Comparison of ENCODE assay signal across 30 cellular contexts in genomic region chr7:96300487-96300886, GRCh38. TPM values are rescaled to one million over a fixed set of nuclear protein-coding genes. Genes with fewer than 3 reads are reported as not detected.
DNase-seq lines count a peak whose midpoint lies in the region; ATAC-seq, FAIRE-seq and TF ChIP-seq lines count a peak whose summit lies in the region.
"Had no signal": no experiment of that assay in that cellular context is flagged by ENCODE, and none has a peak within 500 bp of the region (broad histone marks: within the 10 kb centered on the region; RNA-seq: fewer than 3 reads in every experiment).

No MANE protein-coding gene starts in this region.

- POLR2A ChIA-PET in GM12878 (lab: Charles Lee): no interaction called here

- peaks cover 2% of the 10 kb centered on the region for H3K79me2 ChIP-seq in GM12878 (ENCODE audit: control insufficient read depth, insufficient read depth, low read length)

- RAD21 ChIA-PET in GM12878 (lab: Charles Lee; ENCODE audit: unreplicated experiment): no interaction called here

- H3K4me2 ChIP-seq in GM12878 (ENCODE audit: control insufficient read depth, insufficient read depth): no peak overlapping the region

- intact Hi-C loops in GM12878 (cut with micrococcal nuclease; ENCODE audit: unreplicated experiment): no loop called here

- H3K4me1 ChIP-seq in GM12878 (ENCODE audit: control insufficient read depth, insufficient read depth, low read length): peaks cover 5% of the 10 kb centered on the region; the same call in 1 of the 2 replicates
- H3K4me1 ChIP-seq: thyroid gland had no signal

- H3K9me3 ChIP-seq in GM12878 (replicated peaks; ENCODE audit: control insufficient read depth, insufficient read depth, low read length): no peaks in the 10 kb centered on the region; the same call in 2 of the 3 replicates
- H3K9me3 ChIP-seq: adrenal gland, thyroid gland had no signal

- H2AFZ ChIP-seq in GM12878 (ENCODE audit: control insufficient read depth, low read depth, low read length): no peak overlapping the region

- no peak for FAIRE-seq in GM12878 (lab: Jason Lieb, UNC)
- FAIRE-seq: K562 had no signal

- CTCF ChIA-PET in GM12878 (lab: Yijun Ruan, JAX): no interaction called here

- ATAC-seq in GM19043 (IDR thresholded peaks at IDR 0.05; ENCODE audit: low read depth, unreplicated experiment) (peak; percentile 65), HG03432 (IDR thresholded peaks at IDR 0.05; ENCODE audit: unreplicated experiment) (peak; percentile 34), GM12878 (no peak; the same call in 2 of the 3 replicates)
- ATAC-seq: esophagus mucosa; K562; left lobe of liver; PC-3; stimulated activated naive B cell treated with anti-CD40 and anti-IgM and Interleukin-4, amounts not matched to agents 10 μg/mL and 1 μg/mL and 100 μg/mL, for 72 hours had no signal

- TF ChIP-seq POLR2A in GM12878 (IDR thresholded peaks at IDR 0.05; ENCODE audit: low read depth, low read length): no peak

- no TSS peak for BruUV-seq in GM12878 (replicated peaks; lab: Mats Ljungman, UMichigan)

- DNase-seq in GM12878 (ENCODE audit: low read depth, low spot score) (no peak), myocyte (ENCODE audit: low read depth) (peak; percentile 47), occipital lobe (lab: John Stamatoyannopoulos, UW) (no peak), medulla oblongata (ENCODE audit: extremely low spot score) (no peak), DMS114 treated with DMSO at 0.1 percent for 48 hours (lab: John Stamatoyannopoulos, UW; ENCODE audit: unreplicated experiment) (no peak)
- no peak for DNase-seq in stimulated activated CD4-positive, alpha-beta T cell treated with anti-CD3 and anti-CD28 coated beads, Interleukin-12 subunit alpha, Interleukin-12 subunit beta, amount 100 ng/mL, for 4 hours
- DNase-seq: activated CD4-positive, alpha-beta T cell treated with anti-CD3 and anti-CD28 coated beads for 48 hours; activated CD8-positive, alpha-beta memory T cell treated with anti-CD3 and anti-CD28 coated beads, Interleukin-2, amount 50 U/mL, for 4 hours; activated effector memory CD4-positive, alpha-beta T cell treated with Interleukin-2 at 50 U/mL for 16 hours; adrenal gland; CD4-positive, alpha-beta T cell; cerebellar nuclear complex; DMS153; effector CD8-positive, alpha-beta T cell; GDM1; MV-4-11; NCI-H187 treated with DMSO at 0.1 percent for 48 hours; NCI-H345; PC-3; posterior cingulate gyrus; SIG-M5; stimulated activated CD4-positive, alpha-beta T cell treated with anti-CD3 and anti-CD28 coated beads, Interleukin-2, amount 100 ng/mL, for 24 hours; stimulated activated naive B cell treated with anti-CD40 and anti-IgM and Interleukin-4, amounts not matched to agents 10 μg/mL and 1 μg/mL and 100 μg/mL, for 72 hours; T-helper 1 cell; thyroid gland had no signal

- no peaks in the 10 kb centered on the region; a peak in 1 of 4 replicates for H3K36me3 ChIP-seq in GM12878 (ENCODE audit: control insufficient read depth in 2 of 2, insufficient read depth in 2 of 2, low read length in 1 of 2)
- H3K36me3 ChIP-seq: thyroid gland had no signal

- TF ChIP-seq RAD21 in GM12878 (IDR thresholded peaks at IDR 0.05; ENCODE audit: insufficient read depth, low read depth, low read length): no peak

- H4K20me1 ChIP-seq in GM12878 (ENCODE audit: control insufficient read depth, insufficient read depth): no peaks in the 10 kb centered on the region

- no peak overlapping the region for H3K9ac ChIP-seq in GM12878 (ENCODE audit: control insufficient read depth, insufficient read depth, low read length)

- H3K27me3 ChIP-seq in GM12878 (replicated peaks in 1 of 2; ENCODE audit: control insufficient read depth in 2 of 2, insufficient read depth in 2 of 2, low read length in 1 of 2): no peaks in the 10 kb centered on the region
- H3K27me3 ChIP-seq: adrenal gland, thyroid gland had no signal

- TF ChIP-seq EP300 in GM12878 (IDR thresholded peaks at IDR 0.05; ENCODE audit: borderline replicate concordance in 1 of 2, control insufficient read depth in 1 of 2, low read depth in 2 of 2, low read length in 2 of 2): no peak

- no peak overlapping the region for H3K27ac ChIP-seq in GM12878 (ENCODE audit: control insufficient read depth, insufficient read depth)
- H3K27ac ChIP-seq: adrenal gland, thyroid gland had no signal

- no peak overlapping the region for H3K4me3 ChIP-seq in GM12878
- H3K4me3 ChIP-seq: adrenal gland, K562, thyroid gland had no signal

- no peak for TF ChIP-seq CTCF in GM12878 (IDR thresholded peaks at IDR 0.05 in 2 of 3, conservative IDR thresholded peaks at IDR 0.05 in 1 of 3; ENCODE audit: control insufficient read depth in 2 of 3, extremely low read depth in 1 of 3, insufficient read depth in 1 of 3, low read depth in 3 of 3, low read length in 3 of 3)

- SMC1A ChIA-PET in GM12878 (lab: Charles Lee; ENCODE audit: uncharacterized antibody, unreplicated experiment): no interaction called here

- in situ Hi-C loops in GM12878 (cut with MboI): no loop called here

TF ChIP-seq in GM12878, 131 proteins besides CTCF, POLR2A, EP300 and RAD21:
- TF ChIP-seq RELB (IDR thresholded peaks at IDR 0.05; ENCODE audit: low read depth) (no peak), CHD1 (IDR thresholded peaks at IDR 0.05; ENCODE audit: low read depth, low read length) (no peak), NRF1 (conservative IDR thresholded peaks at IDR 0.05; ENCODE audit: low read depth, low read length) (no peak), MTA2 (IDR thresholded peaks at IDR 0.05; ENCODE audit: low read depth) (peak; percentile 69; the same call in 1 of the 2 replicates), IKZF2 (IDR thresholded peaks at IDR 0.05) (peak in 1 of 2 experiments; percentile 16; a peak in 1 of 4 replicates), GABPA (IDR thresholded peaks at IDR 0.05; ENCODE audit: low read depth) (no peak), ZNF217 (IDR thresholded peaks at IDR 0.05) (no peak), CBFB (IDR thresholded peaks at IDR 0.05; ENCODE audit: low read depth) (no peak), RB1 (IDR thresholded peaks at IDR 0.05; ENCODE audit: borderline replicate concordance) (no peak), PRDM15 (CRISPR knock-in tag; IDR thresholded peaks at IDR 0.05) (no peak), POU2F2 (IDR thresholded peaks at IDR 0.05; ENCODE audit: borderline replicate concordance, low read depth, low read length) (no peak), DPF2 (IDR thresholded peaks at IDR 0.05) (no peak)
TF ChIP-seq in GM12878: peak in this region for 2.

RNA-seq across cellular contexts. Expression of gene SLC25A13, which starts 21.4 kb away (rescaled TPM):
- total RNA-seq in GM12878 (2013; cell fraction: nucleolus; rRNA removed): 80.1 and 81.8 TPM in 2 replicates
- total RNA-seq in GM12878 (2014; rRNA removed): 18.6 and 19.1 TPM in 2 replicates
- 21.2 and 23.0 TPM in 2 replicates for total RNA-seq in GM12878 (2014; rRNA removed; fragmentation: Illumina TruSeq; extraction: Trizol)
- 22.2 and 24.0 TPM in 2 replicates for total RNA-seq in GM12878 (2021)
- polyA plus RNA-seq in GM12878 (2011; ENCODE audit: low read depth): 9.3 TPM
- polyA plus RNA-seq in GM12878 (2011; rRNA removed): 24.3 and 30.1 TPM in 2 replicates
- 12.0 and 12.7 TPM in 2 replicates for polyA plus RNA-seq in GM12878 (2011; cell fraction: cytosol; rRNA removed)
- polyA plus RNA-seq in GM12878 (2011; cell fraction: nucleus; rRNA removed): 24.2 and 24.4 TPM in 2 replicates
- 9.6 and 9.9 TPM in 2 replicates for polyA plus RNA-seq in GM12878 (2012)
- 18.0 and 24.9 TPM in 2 replicates for polyA plus RNA-seq in GM12878 (2014; fragmentation: Illumina TruSeq; extraction: Trizol)
- 1 to 10 TPM; 7.0 to 7.4 TPM for polyA plus RNA-seq in GM12878 (2014; fragmentation: Nextera tagmentation; extraction: Ambion mirVana)
- polyA plus RNA-seq in GM12878 (2014; rRNA removed): 15.6 and 16.3 TPM in 2 replicates
- 10 to 100 TPM; 17.2 to 24.7 TPM for polyA plus RNA-seq in GM12878 (2016; fragmentation: Nextera tagmentation; extraction: Ambion mirVana)
- polyA minus RNA-seq in GM12878 (2011; rRNA and poly(A)+ RNA removed): 18.2 and 20.3 TPM in 2 replicates
- 7.3 and 13.5 TPM in 2 replicates for polyA minus RNA-seq in GM12878 (2011; cell fraction: cytosol; rRNA and poly(A)+ RNA removed)
- polyA minus RNA-seq in GM12878 (2011; cell fraction: nucleus; rRNA and poly(A)+ RNA removed): 15.5 and 28.2 TPM in 2 replicates
- 25.0 and 25.5 TPM in 2 replicates for total RNA-seq in myocyte
- 14.9 TPM for polyA plus RNA-seq in myocyte (2012)
- 10.6 TPM for total RNA-seq in occipital lobe
